In genomic region chr4:86934772-86935498, GRCh38 we compare ENCODE assay signal across 8 cellular contexts. TPM values are rescaled to one million over a fixed set of nuclear protein-coding genes. Genes with fewer than 3 reads are reported as not detected.
DNase-seq lines count a peak whose midpoint lies in the region; ATAC-seq, FAIRE-seq and TF ChIP-seq lines count a peak whose summit lies in the region.

Gene AFF1, plus strand, starts transcription at chr4:86935011. Its CDS starts 13,523 bp downstream, at chr4:86948534.

- no peaks in the 10 kb centered on the region for H4K20me1 ChIP-seq in keratinocyte (ENCODE audit: control insufficient read depth, extremely low read depth, insufficient read depth, low read length)

- H3K9ac ChIP-seq in keratinocyte (ENCODE audit: control insufficient read depth, extremely low read depth, insufficient read depth, low read length) = peak within 1 kb of the TSS; percentile 96

- H3K9me1 ChIP-seq in keratinocyte (ENCODE audit: control insufficient read depth, extremely low read depth, insufficient read depth, low read length) = no peaks in the 10 kb centered on the region

- peak within 1 kb of the TSS; percentile 91 for H3K4me2 ChIP-seq in keratinocyte (ENCODE audit: control insufficient read depth, extremely low read depth, insufficient read depth, low read depth, low read length)

- TF ChIP-seq CTCF in AG09309 (IDR thresholded peaks at IDR 0.05; ENCODE audit: control insufficient read depth, insufficient read depth, low read depth, low read length, missing control alignments) (peak; percentile 36), keratinocyte (optimal IDR thresholded peaks at IDR 0.05 in 1 of 3, IDR thresholded peaks at IDR 0.05 in 1 of 3, conservative IDR thresholded peaks at IDR 0.05 in 1 of 3; ENCODE audit: extremely low read depth in 1 of 3, insufficient read depth in 2 of 3, low read length in 3 of 3) (peak in 1 of 3 experiments; percentile 50)

- H2AFZ ChIP-seq in keratinocyte (ENCODE audit: control insufficient read depth, low read length) = peak within 1 kb of the TSS; percentile 82

- H3K79me2 ChIP-seq in keratinocyte (ENCODE audit: control insufficient read depth, insufficient read depth, low read length) = peaks cover 32% of the 10 kb centered on the region

- H3K36me3 ChIP-seq in keratinocyte (ENCODE audit: control insufficient read depth in 2 of 2, extremely low read depth in 1 of 2, insufficient read depth in 2 of 2, low read length in 2 of 2) = peaks cover 0 to under 1% of the 10 kb centered on the region in 2 experiments

- no peaks in the 10 kb centered on the region for H3K27me3 ChIP-seq in keratinocyte (ENCODE audit: control insufficient read depth, extremely low read depth, insufficient read depth, low read length)

- no peaks in the 10 kb centered on the region for H3K9me3 ChIP-seq in keratinocyte (ENCODE audit: control insufficient read depth, low read depth, low read length)

- FAIRE-seq in keratinocyte (lab: Jason Lieb, UNC) = no peak

- ATAC-seq in GM19023 (IDR thresholded peaks at IDR 0.05; ENCODE audit: unreplicated experiment) (peak; percentile 43), HG03196 (IDR thresholded peaks at IDR 0.05; ENCODE audit: unreplicated experiment) (peak; percentile 53)

- DNase-seq in AG09309 (ENCODE audit: low read depth) (no peak), NCI-H345 (lab: John Stamatoyannopoulos, UW) (peak; percentile 87), keratinocyte (ENCODE audit: low read depth, low spot score) (peak; percentile 52)
- DNase-seq in activated CD4-positive, CD25-positive, alpha-beta regulatory T cell (lab: John Stamatoyannopoulos, UW) = peak; percentile 81 to 88 (median 86)
- peak; percentile 85 for DNase-seq in central memory CD4-positive, alpha-beta T cell
- DNase-seq in stimulated activated CD4-positive, alpha-beta T cell treated with anti-CD3 and anti-CD28 coated beads, Interleukin-15, amount 100 ng/mL, for 24 hours = peak; percentile 90

- H3K4me1 ChIP-seq in keratinocyte (ENCODE audit: control insufficient read depth, extremely low read depth, insufficient read depth, low read length) = peaks cover 19% of the 10 kb centered on the region

- H3K4me3 ChIP-seq in AG09309 (ENCODE audit: control insufficient read depth, low read depth, low read length) (peak within 1 kb of the TSS; percentile 96), keratinocyte (ENCODE audit: control insufficient read depth in 2 of 3, extremely low read depth in 1 of 3, insufficient read depth in 2 of 3, low read depth in 1 of 3, low read length in 3 of 3) (peak within 1 kb of the TSS; percentile 64 to 95 (median 65))

- H3K27ac ChIP-seq in keratinocyte (ENCODE audit: control insufficient read depth, insufficient read depth, low read length) = peak within 1 kb of the TSS; percentile 85

- dilution Hi-C loops in keratinocyte (cut with MboI; ENCODE audit: extremely low pct_ligation_motif_present, low sequenced_read_pairs) = no loop called here

RNA-seq across cellular contexts. Expression of gene AFF1, which starts in this region (rescaled TPM):
- polyA plus RNA-seq in keratinocyte = 10.9 to 23.9 TPM (median 14.4 TPM) in 3 replicates
- polyA plus RNA-seq in keratinocyte (2011; ENCODE audit: low read depth) = 61.3 TPM
- polyA plus RNA-seq in keratinocyte (2011; cell fraction: cytosol; rRNA removed) = 16.7 and 25.6 TPM in 2 replicates
- polyA plus RNA-seq in keratinocyte (2011; cell fraction: nucleus; rRNA removed) = 68.9 and 70.7 TPM in 2 replicates
- polyA plus RNA-seq in keratinocyte (2012; ENCODE audit: low replicate concordance) = 11.6 and 32.3 TPM in 2 replicates
- polyA minus RNA-seq in keratinocyte = 44.9 to 57.0 TPM (median 56.8 TPM) in 3 replicates
- 18.2 TPM for polyA minus RNA-seq in keratinocyte (2011; cell fraction: cytosol; rRNA and poly(A)+ RNA removed)
- 40.5 and 98.4 TPM in 2 replicates for polyA minus RNA-seq in keratinocyte (2011; cell fraction: nucleus; rRNA and poly(A)+ RNA removed)
